Comparison of ENCODE assay signal across 10 cellular contexts in the genomic region with DNA sequence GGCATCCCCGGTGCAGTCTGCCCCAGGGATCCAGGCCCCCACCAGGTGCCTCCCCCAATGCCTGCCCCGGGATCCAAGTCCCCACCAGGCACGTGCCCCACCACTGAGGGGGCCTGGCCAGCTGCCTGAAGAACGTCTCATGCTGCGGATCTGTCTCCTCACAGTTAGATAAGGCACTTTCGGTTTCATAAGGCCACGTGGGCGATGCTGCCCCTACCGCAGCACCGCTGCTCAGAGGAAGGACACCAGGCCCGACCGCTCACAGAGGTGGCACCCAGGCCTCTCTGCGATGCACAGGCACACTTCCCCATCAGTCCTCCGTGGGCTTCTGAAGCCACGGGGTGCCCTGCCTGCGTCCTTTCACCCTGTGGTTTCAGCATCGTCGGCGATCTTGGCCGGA.
DNase-seq lines count a peak whose midpoint lies in the region; ATAC-seq, FAIRE-seq and TF ChIP-seq lines count a peak whose summit lies in the region.
"Had no signal": no experiment of that assay in that cellular context is flagged by ENCODE, and none has a peak within 500 bp of the region (broad histone marks: within the 10 kb centered on the region; RNA-seq: fewer than 3 reads in every experiment).

No MANE protein-coding gene starts in this region.

- H3K36me3 ChIP-seq in small intestine (ENCODE audit: control insufficient read depth in 2 of 2, insufficient read depth in 2 of 2, low read length in 2 of 2) (peaks cover 0 to 2% of the 10 kb centered on the region in 2 donors), GM23338 (ENCODE audit: insufficient read depth) (no peaks in the 10 kb centered on the region)
- H3K36me3 ChIP-seq: prostate gland had no signal

- POLR2A ChIA-PET in CD4-positive, alpha-beta T cell (lab: Charles Lee), result interaction anchor here (1.1 kb wide), 1 partner anchor 235 kb away, joined by 3 read pairs; a partner anchor contains a TSS

- no peaks in the 10 kb centered on the region for H3F3A ChIP-seq in GM23338 (replicated peaks; ENCODE audit: low read depth)

- peaks cover 0 to 4% of the 10 kb centered on the region in 2 donors for H3K4me1 ChIP-seq in small intestine (ENCODE audit: control insufficient read depth in 2 of 2, insufficient read depth in 1 of 2, low read depth in 1 of 2, low read length in 1 of 2)
- H3K4me1 ChIP-seq in GM23338 (ENCODE audit: insufficient read depth), result no peaks in the 10 kb centered on the region
- H3K4me1 ChIP-seq: prostate gland had no signal

- intact Hi-C loops in CD4-positive, alpha-beta T cell (cut with DNase I, micrococcal nuclease), result no loop called here

- no peaks in the 10 kb centered on the region for H3K27me3 ChIP-seq in CD4-positive, alpha-beta T cell (ENCODE audit: control insufficient read depth, insufficient read depth, low read length)
- H3K27me3 ChIP-seq in small intestine (ENCODE audit: control insufficient read depth in 2 of 2, insufficient read depth in 2 of 2, low read length in 2 of 2) (no peaks in the 10 kb centered on the region), GM23338 (ENCODE audit: insufficient read depth) (no peaks in the 10 kb centered on the region)

- peak overlapping the region; percentile 15 for H3K4me3 Mint-ChIP-seq in CD4-positive, alpha-beta T cell
- no peak overlapping the region for H3K4me3 Mint-ChIP-seq in GM23338

- peak; percentile 77 for ATAC-seq in CD4-positive, alpha-beta T cell (ENCODE audit: poor library complexity)
- ATAC-seq in GM23338, result no peak
- no peak for ATAC-seq in GM19035 (IDR thresholded peaks at IDR 0.05; ENCODE audit: unreplicated experiment)

- H3K79me2 ChIP-seq in GM23338 (replicated peaks; ENCODE audit: insufficient read depth), result no peaks in the 10 kb centered on the region

- H3K9me3 ChIP-seq in CD4-positive, alpha-beta T cell (ENCODE audit: control insufficient read depth, low read length), result no peaks in the 10 kb centered on the region
- H3K9me3 ChIP-seq in small intestine (ENCODE audit: control insufficient read depth, low read depth), result no peaks in the 10 kb centered on the region
- H3K9me3 ChIP-seq: prostate gland had no signal

- no peaks in the 10 kb centered on the region for H3K4me1 Mint-ChIP-seq in CD4-positive, alpha-beta T cell (ENCODE audit: low read depth)
- peaks cover 9% of the 10 kb centered on the region; the same call in 2 of the 3 replicates for H3K4me1 Mint-ChIP-seq in GM23338

- no peak overlapping the region for H2AFZ ChIP-seq in GM23338

- no peak overlapping the region for H3K4me2 ChIP-seq in GM23338

- no peaks in the 10 kb centered on the region for H3K9me2 ChIP-seq in GM23338 (ENCODE audit: insufficient read depth)

- peak; percentile 5 to 43 (median 20) for DNase-seq in CD4-positive, alpha-beta T cell
- DNase-seq in activated CD4-positive, CD25-positive, alpha-beta regulatory T cell (lab: John Stamatoyannopoulos, UW), result peak in 3 of 4 experiments; percentile 8 to 25 (median 11)
- DNase-seq in central memory CD4-positive, alpha-beta T cell, result peak; percentile 48
- DNase-seq in small intestine, result peak; percentile 83
- DNase-seq in occipital lobe (lab: John Stamatoyannopoulos, UW), result no peak
- DNase-seq in inferior parietal cortex (ENCODE audit: extremely low spot score), result no peak
- no peak for DNase-seq in GM23338 (ENCODE audit: low spot score)
- DNase-seq: NCI-H748 treated with DMSO at 0.1 percent for 48 hours had no signal

- no peaks in the 10 kb centered on the region; the same call in 1 of the 2 replicates for H4K20me1 ChIP-seq in GM23338 (replicated peaks; ENCODE audit: insufficient read depth)

- WGBS in small intestine, 3 donors, result 19 to 52% (median 33%) methylated on average over 20 of the region's 20 CpGs

- FAIRE-seq in small intestine (lab: Jason Lieb, UNC), result no peak

- peak overlapping the region in 1 of 2 donors; percentile 35 for H3K4me3 ChIP-seq in small intestine (ENCODE audit: low read depth in 1 of 2, low read length in 2 of 2)
- H3K4me3 ChIP-seq in GM23338, result no peak overlapping the region
- H3K4me3 ChIP-seq: prostate gland had no signal

- H3K9me3 Mint-ChIP-seq in CD4-positive, alpha-beta T cell, result no peaks in the 10 kb centered on the region
- H3K9me3 Mint-ChIP-seq in GM23338, result no peaks in the 10 kb centered on the region

- H3K27ac Mint-ChIP-seq in CD4-positive, alpha-beta T cell, result peak overlapping the region; percentile 49
- H3K27ac Mint-ChIP-seq in GM23338, result no peak overlapping the region

- CTCF ChIA-PET in CD4-positive, alpha-beta T cell (lab: Charles Lee), result no interaction called here

- no peak overlapping the region for H3K27ac ChIP-seq in CD4-positive, alpha-beta T cell (ENCODE audit: low read depth, low read length)
- peak overlapping the region in 1 of 2 donors; percentile 3 for H3K27ac ChIP-seq in small intestine (ENCODE audit: low read depth in 1 of 2, low read length in 1 of 2)
- H3K27ac ChIP-seq in GM23338 (ENCODE audit: low read depth), result no peak overlapping the region

- H3K27me3 Mint-ChIP-seq in CD4-positive, alpha-beta T cell, result no peaks in the 10 kb centered on the region
- H3K27me3 Mint-ChIP-seq in GM23338 (ENCODE audit: insufficient read depth, low read depth, poor library complexity), result peaks cover 2% of the 10 kb centered on the region

- no peaks in the 10 kb centered on the region for H3K36me3 Mint-ChIP-seq in CD4-positive, alpha-beta T cell (ENCODE audit: low read depth)
- H3K36me3 Mint-ChIP-seq in GM23338 (ENCODE audit: low read depth), result peaks cover 9% of the 10 kb centered on the region; the same call in 2 of the 3 replicates

- no peak for TF ChIP-seq CTCF in CD4-positive, alpha-beta T cell (IDR thresholded peaks at IDR 0.05)
- no peak for TF ChIP-seq CTCF in GM23338 (conservative IDR thresholded peaks at IDR 0.05; ENCODE audit: low read depth in 2 of 2)

TF ChIP-seq in GM23338, 12 proteins besides CTCF, POLR2A, EP300 and RAD21 (continues in another document):
- TF ChIP-seq, protein P1, sequence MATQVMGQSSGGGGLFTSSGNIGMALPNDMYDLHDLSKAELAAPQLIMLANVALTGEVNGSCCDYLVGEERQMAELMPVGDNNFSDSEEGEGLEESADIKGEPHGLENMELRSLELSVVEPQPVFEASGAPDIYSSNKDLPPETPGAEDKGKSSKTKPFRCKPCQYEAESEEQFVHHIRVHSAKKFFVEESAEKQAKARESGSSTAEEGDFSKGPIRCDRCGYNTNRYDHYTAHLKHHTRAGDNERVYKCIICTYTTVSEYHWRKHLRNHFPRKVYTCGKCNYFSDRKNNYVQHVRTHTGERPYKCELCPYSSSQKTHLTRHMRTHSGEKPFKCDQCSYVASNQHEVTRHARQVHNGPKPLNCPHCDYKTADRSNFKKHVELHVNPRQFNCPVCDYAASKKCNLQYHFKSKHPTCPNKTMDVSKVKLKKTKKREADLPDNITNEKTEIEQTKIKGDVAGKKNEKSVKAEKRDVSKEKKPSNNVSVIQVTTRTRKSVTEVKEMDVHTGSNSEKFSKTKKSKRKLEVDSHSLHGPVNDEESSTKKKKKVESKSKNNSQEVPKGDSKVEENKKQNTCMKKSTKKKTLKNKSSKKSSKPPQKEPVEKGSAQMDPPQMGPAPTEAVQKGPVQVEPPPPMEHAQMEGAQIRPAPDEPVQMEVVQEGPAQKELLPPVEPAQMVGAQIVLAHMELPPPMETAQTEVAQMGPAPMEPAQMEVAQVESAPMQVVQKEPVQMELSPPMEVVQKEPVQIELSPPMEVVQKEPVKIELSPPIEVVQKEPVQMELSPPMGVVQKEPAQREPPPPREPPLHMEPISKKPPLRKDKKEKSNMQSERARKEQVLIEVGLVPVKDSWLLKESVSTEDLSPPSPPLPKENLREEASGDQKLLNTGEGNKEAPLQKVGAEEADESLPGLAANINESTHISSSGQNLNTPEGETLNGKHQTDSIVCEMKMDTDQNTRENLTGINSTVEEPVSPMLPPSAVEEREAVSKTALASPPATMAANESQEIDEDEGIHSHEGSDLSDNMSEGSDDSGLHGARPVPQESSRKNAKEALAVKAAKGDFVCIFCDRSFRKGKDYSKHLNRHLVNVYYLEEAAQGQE (IDR thresholded peaks at IDR 0.05; ENCODE audit: unreplicated experiment), result no peak
- TF ChIP-seq CREB1 (CRISPR knock-in tag; IDR thresholded peaks at IDR 0.05; ENCODE audit: low read depth) (no peak), JUNB (IDR thresholded peaks at IDR 0.05; ENCODE audit: unreplicated experiment) (no peak), ZNF114 (CRISPR knock-in tag; IDR thresholded peaks at IDR 0.05) (no peak), POLR2AphosphoS5 (IDR thresholded peaks at IDR 0.05; ENCODE audit: low read depth) (no peak), ZNF331 (CRISPR knock-in tag; IDR thresholded peaks at IDR 0.05; ENCODE audit: low read depth) (no peak), EZH2 (IDR thresholded peaks at IDR 0.05; ENCODE audit: low read depth, unreplicated experiment) (no peak), STAT1 (IDR thresholded peaks at IDR 0.05; ENCODE audit: unreplicated experiment) (no peak), NANOG (IDR thresholded peaks at IDR 0.05; ENCODE audit: borderline replicate concordance) (no peak)

Comparison
In these comparisons a context has a peak if more than half of its experiments do, and no peak if none do; other contexts are left out.
1. DNase-seq: peak in CD4-positive, alpha-beta T cell (10 of 10), activated CD4-positive, CD25-positive, alpha-beta regulatory T cell (3 of 4), central memory CD4-positive, alpha-beta T cell (single experiment) and small intestine (single experiment); none in occipital lobe (single experiment), inferior parietal cortex (single experiment) and GM23338 (single experiment).